Comparison of ENCODE assay signal across 39 cellular contexts in genomic region chr11:22809893-22810292, GRCh38. TPM values are rescaled to one million over a fixed set of nuclear protein-coding genes. Genes with fewer than 3 reads are reported as not detected.
"Had no signal": no experiment of that assay in that cellular context is flagged by ENCODE, and none has a peak within 500 bp of the region (broad histone marks: within the 10 kb centered on the region; RNA-seq: fewer than 3 reads in every experiment).

No MANE protein-coding gene starts in this region.

- H3K4me3 Mint-ChIP-seq: activated B cell treated with CpG ODN at 0.5 μM for 24 hours; activated CD4-positive, alpha-beta memory T cell treated with anti-CD3 and anti-CD28 coated beads for 36 hours; activated CD4-positive, alpha-beta T cell treated with anti-CD3 and anti-CD28 coated beads, Interleukin-2, amount 10 ng/mL, durations not matched to agents 24 days and 14 days; activated CD8-positive, alpha-beta T cell treated with anti-CD3 and anti-CD28 coated beads for 36 hours; activated naive CD4-positive, alpha-beta T cell treated with anti-CD3 and anti-CD28 coated beads, Interleukin-2, amount 10 ng/mL, durations not matched to agents 7 days and 5 days; activated naive CD4-positive, alpha-beta T cell treated with anti-CD3 and anti-CD28 coated beads, Interleukin-2, amount 50 U/mL, for 24 hours; activated naive CD8-positive, alpha-beta T cell; activated naive CD8-positive, alpha-beta T cell treated with anti-CD3 and anti-CD28 coated beads, Interleukin-2, amount 10 ng/mL, durations not matched to agents 7 days and 5 days; activated naive CD8-positive, alpha-beta T cell treated with anti-CD3 and anti-CD28 coated beads, Interleukin-2, amount 50 U/mL, for 24 hours; brain; central memory CD8-positive, alpha-beta T cell; T-helper 1 cell treated with Interleukin-12 subunit alpha and Interleukin-12 subunit beta and Interleukin-4 antibody, amounts not matched to agents 30 μg/mL and 1 μg/mL, for 36 hours; T-helper 2 cell treated with Interferon-gamma antibody and Interleukin-4, amounts not matched to agents 5 μg/mL and 100 μg/mL, for 36 hours had no signal

- H3K27ac Mint-ChIP-seq: activated B cell treated with CpG ODN at 0.5 μM for 24 hours; activated CD4-positive, alpha-beta memory T cell treated with anti-CD3 and anti-CD28 coated beads for 36 hours; activated CD4-positive, alpha-beta T cell treated with anti-CD3 and anti-CD28 coated beads, Interleukin-2, amount 10 ng/mL, durations not matched to agents 24 days and 14 days; activated CD8-positive, alpha-beta T cell treated with anti-CD3 and anti-CD28 coated beads for 36 hours; activated naive CD4-positive, alpha-beta T cell treated with anti-CD3 and anti-CD28 coated beads, Interleukin-2, amount 10 ng/mL, durations not matched to agents 7 days and 5 days; activated naive CD4-positive, alpha-beta T cell treated with anti-CD3 and anti-CD28 coated beads, Interleukin-2, amount 50 U/mL, for 24 hours; activated naive CD8-positive, alpha-beta T cell; activated naive CD8-positive, alpha-beta T cell treated with anti-CD3 and anti-CD28 coated beads, Interleukin-2, amount 10 ng/mL, durations not matched to agents 7 days and 5 days; activated naive CD8-positive, alpha-beta T cell treated with anti-CD3 and anti-CD28 coated beads, Interleukin-2, amount 50 U/mL, for 24 hours; activated T-helper 2 cell treated with anti-CD3 and anti-CD28 coated beads, Interferon-gamma antibody, Interleukin-2, Interleukin-4, amounts not matched to agents 10 μg/mL and 5 μg/mL and 100 μg/mL, durations not matched to agents 14 hours and 24 hours and 36 hours; brain; T-helper 1 cell treated with Interleukin-12 subunit alpha and Interleukin-12 subunit beta and Interleukin-4 antibody, amounts not matched to agents 30 μg/mL and 1 μg/mL, for 36 hours; T-helper 2 cell treated with Interferon-gamma antibody and Interleukin-4, amounts not matched to agents 5 μg/mL and 100 μg/mL, for 36 hours had no signal

- H3K9me3 Mint-ChIP-seq: activated B cell treated with CpG ODN at 0.5 μM for 24 hours; activated CD4-positive, alpha-beta T cell treated with anti-CD3 and anti-CD28 coated beads, Interleukin-2, amount 10 ng/mL, durations not matched to agents 24 days and 14 days; activated naive CD4-positive, alpha-beta T cell treated with anti-CD3 and anti-CD28 coated beads, Interleukin-2, amount 10 ng/mL, durations not matched to agents 7 days and 5 days; activated naive CD4-positive, alpha-beta T cell treated with anti-CD3 and anti-CD28 coated beads, Interleukin-2, amount 50 U/mL, for 24 hours; central memory CD8-positive, alpha-beta T cell had no signal

- H3K27ac ChIP-seq: ascending aorta, cardiac muscle cell, VCaP had no signal

- H3K4me1 Mint-ChIP-seq: activated CD4-positive, alpha-beta T cell treated with anti-CD3 and anti-CD28 coated beads, Interleukin-2, amount 10 ng/mL, durations not matched to agents 24 days and 14 days; activated naive CD4-positive, alpha-beta T cell treated with anti-CD3 and anti-CD28 coated beads, Interleukin-2, amount 10 ng/mL, durations not matched to agents 7 days and 5 days; activated naive CD4-positive, alpha-beta T cell treated with anti-CD3 and anti-CD28 coated beads, Interleukin-2, amount 50 U/mL, for 24 hours; central memory CD8-positive, alpha-beta T cell had no signal

- ATAC-seq: activated CD8-positive, alpha-beta T cell treated with anti-CD3 and anti-CD28 coated beads for 36 hours; activated naive CD8-positive, alpha-beta T cell treated with anti-CD3 and anti-CD28 coated beads, Interleukin-2, amount 50 U/mL, for 24 hours had no signal

- H3K9me3 ChIP-seq: ascending aorta had no signal

- FAIRE-seq: bronchial epithelial cell, TTC549 had no signal

- H3K27me3 Mint-ChIP-seq: activated B cell treated with CpG ODN at 0.5 μM for 24 hours; activated CD4-positive, alpha-beta memory T cell treated with anti-CD3 and anti-CD28 coated beads for 36 hours; activated CD4-positive, alpha-beta T cell treated with anti-CD3 and anti-CD28 coated beads, Interleukin-2, amount 10 ng/mL, durations not matched to agents 24 days and 14 days; activated naive CD4-positive, alpha-beta T cell treated with anti-CD3 and anti-CD28 coated beads, Interleukin-2, amount 10 ng/mL, durations not matched to agents 7 days and 5 days; activated naive CD4-positive, alpha-beta T cell treated with anti-CD3 and anti-CD28 coated beads, Interleukin-2, amount 50 U/mL, for 24 hours; activated naive CD8-positive, alpha-beta T cell treated with anti-CD3 and anti-CD28 coated beads, Interleukin-2, amount 10 ng/mL, durations not matched to agents 7 days and 5 days; activated naive CD8-positive, alpha-beta T cell treated with anti-CD3 and anti-CD28 coated beads, Interleukin-2, amount 50 U/mL, for 24 hours; central memory CD8-positive, alpha-beta T cell had no signal

- H3K4me1 ChIP-seq: ascending aorta had no signal

- H3K36me3 Mint-ChIP-seq: activated CD4-positive, alpha-beta memory T cell treated with anti-CD3 and anti-CD28 coated beads for 36 hours; activated naive CD4-positive, alpha-beta T cell treated with anti-CD3 and anti-CD28 coated beads, Interleukin-2, amount 10 ng/mL, durations not matched to agents 7 days and 5 days; brain had no signal

- H3K4me3 ChIP-seq: ascending aorta, cardiac muscle cell had no signal

- H3K27me3 ChIP-seq: ascending aorta, cardiac muscle cell had no signal

- DNase-seq: activated B cell treated with CpG ODN at 0.5 μM for 24 hours; activated CD4-positive, alpha-beta memory T cell treated with anti-CD3 and anti-CD28 coated beads for 36 hours; activated CD4-positive, alpha-beta T cell treated with anti-CD3 and anti-CD28 coated beads for 4 hours; activated CD4-positive, alpha-beta T cell treated with anti-CD3 and anti-CD28 coated beads, Interleukin-2, amount 10 ng/mL, durations not matched to agents 24 days and 14 days; activated CD4-positive, alpha-beta T cell treated with anti-CD3 and anti-CD28 coated beads, Interleukin-2, amount 50 U/mL, for 1 hour; activated CD4-positive, alpha-beta T cell treated with anti-CD3 and anti-CD28 coated beads, Interleukin-2, amount 50 U/mL, for 4 hours; activated CD4-positive, CD25-positive, alpha-beta regulatory T cell treated with anti-CD3 and anti-CD28 coated beads, Interleukin-2, amount 50 U/mL, for 72 hours; activated CD8-positive, alpha-beta memory T cell treated with anti-CD3 and anti-CD28 coated beads, Interleukin-2, amount 50 U/mL, for 4 hours; activated CD8-positive, alpha-beta T cell treated with anti-CD3 and anti-CD28 coated beads for 36 hours; activated effector memory CD4-positive, alpha-beta T cell treated with Interleukin-2 at 50 U/mL for 16 hours; activated gamma-delta T cell; activated naive CD4-positive, alpha-beta T cell treated with anti-CD3 and anti-CD28 coated beads, Interleukin-2, amount 10 ng/mL, durations not matched to agents 7 days and 5 days; activated naive CD4-positive, alpha-beta T cell treated with Interleukin-2 at 50 U/mL for 16 hours; activated naive CD8-positive, alpha-beta T cell treated with anti-CD3 and anti-CD28 coated beads, Interleukin-2, amount 10 ng/mL, durations not matched to agents 7 days and 5 days; activated naive CD8-positive, alpha-beta T cell treated with anti-CD3 and anti-CD28 coated beads, Interleukin-2, amount 50 U/mL, for 24 hours; activated T-cell treated with anti-CD3 and anti-CD28 coated beads for 4 hours; activated T-cell treated with anti-CD3 and anti-CD28 coated beads, Interleukin-2, amount 50 U/mL, for 1 hour; activated T-cell treated with anti-CD3 and anti-CD28 coated beads, Interleukin-2, amount 50 U/mL, for 48 hours; amygdala; anterior cingulate cortex; caudate nucleus; cerebellar nuclear complex; T-helper 2 cell; T-helper 9 cell had no signal

- H3K36me3 ChIP-seq: ascending aorta, cardiac muscle cell had no signal

RNA-seq across cellular contexts. Expression of gene CCDC179, which starts 50.4 kb away (rescaled TPM):
- total RNA-seq: activated B cell treated with CpG ODN at 0.5 μM for 24 hours; activated CD4-positive, alpha-beta memory T cell treated with anti-CD3 and anti-CD28 coated beads for 36 hours; activated CD4-positive, alpha-beta T cell treated with anti-CD3 and anti-CD28 coated beads, Interleukin-2, amount 10 ng/mL, durations not matched to agents 24 days and 14 days; activated CD8-positive, alpha-beta memory T cell treated with anti-CD3 and anti-CD28 coated beads for 36 hours; activated CD8-positive, alpha-beta T cell treated with anti-CD3 and anti-CD28 coated beads for 36 hours; activated naive CD8-positive, alpha-beta T cell treated with anti-CD3 and anti-CD28 coated beads, Interleukin-2, amount 10 ng/mL, durations not matched to agents 7 days and 5 days; activated T-helper 2 cell treated with anti-CD3 and anti-CD28 coated beads, Interferon-gamma antibody, Interleukin-2, Interleukin-4, amounts not matched to agents 10 μg/mL and 5 μg/mL and 100 μg/mL, durations not matched to agents 14 hours and 24 hours and 36 hours; ascending aorta; bronchial epithelial cell; cardiac muscle cell; chondrocyte had no signal
- polyA plus RNA-seq: adipose tissue, cardiac muscle cell had no signal
